Comparison of ENCODE assay signal across 8 cellular contexts in the genomic region with DNA sequence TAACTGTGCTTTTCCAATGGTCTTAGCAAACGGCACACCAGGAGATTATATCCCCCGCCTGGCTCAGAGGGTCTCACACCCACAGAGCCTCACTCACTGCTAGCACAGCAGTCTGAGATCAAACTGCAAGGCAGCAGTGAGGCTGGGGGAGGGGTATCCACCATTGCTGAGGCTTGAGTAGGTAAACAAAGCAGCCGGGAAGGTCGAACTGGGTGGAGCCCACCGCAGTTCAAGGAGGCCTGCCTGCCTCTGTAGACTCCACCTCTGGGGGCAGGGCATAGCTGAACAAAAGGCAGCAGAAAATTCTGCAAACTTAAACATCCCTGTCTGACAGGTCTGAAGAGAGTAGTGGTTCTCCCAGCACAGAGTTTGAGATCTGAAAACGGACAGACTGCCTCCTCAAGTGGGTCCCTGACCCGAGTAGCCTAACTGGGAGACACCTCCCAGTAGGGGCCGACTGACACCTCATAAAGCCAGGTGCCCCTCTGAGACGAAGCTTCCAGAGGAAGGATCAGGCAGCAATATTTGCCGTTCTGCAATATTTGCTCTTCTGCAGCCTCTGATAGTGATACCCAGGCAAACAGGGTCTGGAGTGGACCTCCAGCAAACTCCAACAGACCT. TPM values are rescaled to one million over a fixed set of nuclear protein-coding genes. Genes with fewer than 3 reads are reported as not detected.
"Had no signal": no experiment of that assay in that cellular context is flagged by ENCODE, and none has a peak within 500 bp of the region (broad histone marks: within the 10 kb centered on the region; RNA-seq: fewer than 3 reads in every experiment).

No MANE protein-coding gene starts in this region.

RNA-seq across cellular contexts. Expression of a gene that starts 42.8 kb away (rescaled TPM):
- total RNA-seq: activated CD4-positive, alpha-beta T cell treated with anti-CD3 and anti-CD28 coated beads for 36 hours; activated CD4-positive, alpha-beta T cell treated with anti-CD3 and anti-CD28 coated beads, Interleukin-2, amount 10 ng/mL, durations not matched to agents 24 days and 14 days; activated CD4-positive, alpha-beta T cell treated with anti-CD3 and anti-CD28 coated beads, Interleukin-2, amount 10 ng/mL, durations not matched to agents 7 days and 5 days; activated CD8-positive, alpha-beta memory T cell treated with anti-CD3 and anti-CD28 coated beads for 36 hours; activated CD8-positive, alpha-beta T cell treated with anti-CD3 and anti-CD28 coated beads for 36 hours; activated CD8-positive, alpha-beta T cell treated with anti-CD3 and anti-CD28 coated beads, Interleukin-2, amount 10 ng/mL, durations not matched to agents 7 days and 5 days; T-helper 1 cell treated with Interleukin-12 subunit alpha and Interleukin-12 subunit beta and Interleukin-4 antibody, amounts not matched to agents 30 ng/mL and 1 ng/mL, for 36 hours; T-helper 17 cell had no signal
